12 cellular contexts compared by ENCODE assay signal in the genomic region with DNA sequence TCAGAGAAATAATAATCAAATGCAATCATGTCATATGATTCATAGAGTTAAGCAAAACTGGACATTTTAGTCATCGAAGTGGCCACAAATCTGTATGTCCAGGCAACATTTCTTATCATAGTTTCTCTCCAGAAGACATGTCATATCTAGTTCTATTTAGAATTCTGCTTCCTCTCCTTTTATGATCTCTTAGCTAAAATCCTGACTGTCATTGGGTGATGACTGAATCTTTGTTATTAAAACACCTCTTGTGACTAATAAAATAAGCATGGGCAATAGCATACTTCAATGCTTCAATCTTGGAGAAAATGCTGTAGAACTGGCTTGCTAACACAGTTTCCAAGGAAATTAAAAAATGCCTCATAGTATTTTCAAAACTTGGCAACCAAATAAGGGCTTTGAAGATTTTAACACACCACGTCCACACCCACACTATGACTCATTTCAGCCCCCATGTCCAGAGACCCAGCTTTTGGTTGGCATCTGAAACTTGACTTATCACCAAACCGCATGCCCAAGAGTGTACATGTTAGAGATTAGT.
DNase-seq lines count a peak whose midpoint lies in the region; ATAC-seq and TF ChIP-seq lines count a peak whose summit lies in the region.
"Had no signal": no experiment of that assay in that cellular context is flagged by ENCODE, and none has a peak within 500 bp of the region (broad histone marks: within the 10 kb centered on the region; RNA-seq: fewer than 3 reads in every experiment).

No MANE protein-coding gene starts in this region.

- TF ChIP-seq CTCF in AG10803 (conservative IDR thresholded peaks at IDR 0.05; ENCODE audit: low read length): no peak
- no peak for TF ChIP-seq CTCF in cardiac fibroblast (IDR thresholded peaks at IDR 0.05; ENCODE audit: low read depth, low read length)
- no peak for TF ChIP-seq CTCF in lung (IDR thresholded peaks at IDR 0.05; ENCODE audit: control extremely low read depth, extremely low read depth)
- TF ChIP-seq CTCF in GM13976 (IDR thresholded peaks at IDR 0.05; ENCODE audit: borderline replicate concordance, control extremely low read depth, extremely low read depth, insufficient read depth, missing control alignments): no peak

- H3K4me3 ChIP-seq in AG10803 (ENCODE audit: low read length): no peak overlapping the region
- no peak overlapping the region for H3K4me3 ChIP-seq in cardiac fibroblast (replicated peaks in 1 of 2; ENCODE audit: low read depth in 2 of 2, low read length in 2 of 2)
- H3K4me3 ChIP-seq in lung: no peak overlapping the region
- H3K4me3 ChIP-seq: skin epidermis, vagina had no signal

- no peaks in the 10 kb centered on the region for H3K36me3 ChIP-seq in lung (ENCODE audit: control insufficient read depth in 2 of 2, insufficient read depth in 2 of 2, low read length in 2 of 2)
- H3K36me3 ChIP-seq: vagina had no signal

- H3K4me1 ChIP-seq in lung (ENCODE audit: control insufficient read depth in 2 of 2, insufficient read depth in 2 of 2, low read length in 2 of 2): no peaks in the 10 kb centered on the region
- H3K4me1 ChIP-seq: vagina had no signal

- peak; percentile 47 for ATAC-seq in lung (ENCODE audit: insufficient read depth, low FRiP score)

- DNase-seq in AG10803 (ENCODE audit: low read depth) (peak; percentile 84), cardiac fibroblast (ENCODE audit: low read depth in 2 of 2) (peak; percentile 70 to 86), lung (ENCODE audit: low spot score) (no peak), GM13976 (ENCODE audit: low spot score) (no peak), SK-N-DZ (ENCODE audit: low spot score) (no peak), pons (ENCODE audit: low spot score) (no peak), NCI-H69 (lab: John Stamatoyannopoulos, UW) (no peak)
- DNase-seq: naive B cell, NCI-H2081 had no signal

- peak; percentile 28; the same call in 1 of the 2 replicates for TF ChIP-seq EP300 in Ishikawa (IDR thresholded peaks at IDR 0.05; ENCODE audit: borderline replicate concordance)

- no peaks in the 10 kb centered on the region for H3K9me3 ChIP-seq in lung (ENCODE audit: control insufficient read depth in 2 of 2, insufficient read depth in 1 of 2, low read length in 1 of 2)
- H3K9me3 ChIP-seq: vagina had no signal

- TF ChIP-seq RAD21 in Ishikawa (IDR thresholded peaks at IDR 0.05; ENCODE audit: low read depth): no peak

- no peak overlapping the region for H3K27ac ChIP-seq in lung (ENCODE audit: low read depth in 1 of 2, low read length in 1 of 2)
- H3K27ac ChIP-seq: skin epidermis, vagina had no signal

- H3K27me3 ChIP-seq in lung (ENCODE audit: control insufficient read depth, insufficient read depth): no peaks in the 10 kb centered on the region
- H3K27me3 ChIP-seq: vagina had no signal

- in situ Hi-C loops in GM13976 (cut with MboI; ENCODE audit: low sequenced_read_pairs, unreplicated experiment): no loop called here

- WGBS in lung, 2 donors: 66 to 78% methylated on average over 3 of the region's 3 CpGs

TF ChIP-seq in Ishikawa, 13 proteins besides CTCF, POLR2A, EP300 and RAD21:
- no peak for TF ChIP-seq YY1 (IDR thresholded peaks at IDR 0.05; ENCODE audit: low read depth)
- TF ChIP-seq TCF12 (IDR thresholded peaks at IDR 0.05; ENCODE audit: low read depth): peak; percentile 57; the same call in 1 of the 2 replicates
- peak; percentile 82 for TF ChIP-seq FOXM1 (IDR thresholded peaks at IDR 0.05; ENCODE audit: borderline replicate concordance, low read depth)
- no peak for TF ChIP-seq ZBTB7A (IDR thresholded peaks at IDR 0.05; ENCODE audit: low read depth)
- no peak for TF ChIP-seq TAF1 (IDR thresholded peaks at IDR 0.05; ENCODE audit: low read depth)
- TF ChIP-seq NFIC (IDR thresholded peaks at IDR 0.05): peak; percentile 59
- TF ChIP-seq TEAD4 (IDR thresholded peaks at IDR 0.05): peak; percentile 61; the same call in 1 of the 2 replicates
- no peak for TF ChIP-seq EGR1 (IDR thresholded peaks at IDR 0.05)

Comparison
In these comparisons a context has a peak if more than half of its experiments do, and no peak if none do; other contexts are left out.
1. DNase-seq: peak in AG10803 (single experiment) and cardiac fibroblast (2 of 2); none in lung (single experiment), GM13976 (single experiment), SK-N-DZ (single experiment), pons (single experiment) and NCI-H69 (single experiment).